ENCODE assay signal across 12 cellular contexts in the genomic region with DNA sequence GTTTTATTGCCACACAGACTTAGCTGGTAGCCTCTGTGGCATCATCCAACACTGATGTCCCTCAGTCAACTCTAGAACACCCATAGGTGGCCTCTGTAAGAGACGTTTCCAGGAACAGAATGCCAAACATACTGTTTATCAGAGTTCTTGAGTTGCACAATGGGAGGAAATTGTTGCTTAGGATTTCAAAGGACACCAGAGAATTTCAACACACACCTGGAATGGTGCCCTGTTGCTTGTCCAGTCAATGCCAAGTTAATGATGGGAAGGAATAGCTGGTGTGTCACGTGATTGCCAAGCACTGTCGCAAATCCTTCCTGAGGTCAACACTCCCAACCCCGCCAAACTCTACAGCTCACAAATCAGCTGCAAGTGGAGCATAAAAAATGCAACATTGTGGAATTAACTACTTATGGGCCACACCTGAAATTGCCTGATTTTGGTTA. TPM values are rescaled to one million over a fixed set of nuclear protein-coding genes. Genes with fewer than 3 reads are reported as not detected.
DNase-seq lines count a peak whose midpoint lies in the region; ATAC-seq, FAIRE-seq and TF ChIP-seq lines count a peak whose summit lies in the region.
"Had no signal": no experiment of that assay in that cellular context is flagged by ENCODE, and none has a peak within 500 bp of the region (broad histone marks: within the 10 kb centered on the region; RNA-seq: fewer than 3 reads in every experiment).

No MANE protein-coding gene starts in this region.

- no peak overlapping the region for H3K4me3 ChIP-seq in pancreas

- H3K9me3 ChIP-seq in pancreas: no peaks in the 10 kb centered on the region

- no peaks in the 10 kb centered on the region for H3K36me3 ChIP-seq in pancreas

- no peak for FAIRE-seq in pancreas (lab: Jason Lieb, UNC)
- FAIRE-seq: A204.1 had no signal

- no peaks in the 10 kb centered on the region for H3K36me3 Mint-ChIP-seq in activated naive CD4-positive, alpha-beta T cell treated with anti-CD3 and anti-CD28 coated beads, Interleukin-2, amount 50 U/mL, for 72 hours

- no peaks in the 10 kb centered on the region for H3K9me3 Mint-ChIP-seq in activated naive CD4-positive, alpha-beta T cell treated with anti-CD3 and anti-CD28 coated beads, Interleukin-2, amount 50 U/mL, for 72 hours
- H3K9me3 Mint-ChIP-seq: activated CD4-positive, alpha-beta memory T cell treated with anti-CD3 and anti-CD28 coated beads, Interleukin-2, amount 10 ng/mL, durations not matched to agents 7 days and 5 days had no signal

- peak overlapping the region in 2 of 4 donors; percentile 75 to 82 for H3K27ac ChIP-seq in pancreas

- DNase-seq in Right ventricle myocardium inferior (ENCODE audit: missing footprints) (peak; percentile 65), cardiac septum (ENCODE audit: low spot score) (no peak), fibroblast of the conjunctiva (ENCODE audit: low read depth) (peak; percentile 68), pancreas (peak in 5 of 6 donors; percentile 33 to 94 (median 76)), DMS79 (lab: John Stamatoyannopoulos, UW) (no peak)
- DNase-seq in activated naive CD4-positive, alpha-beta T cell treated with anti-CD3 and anti-CD28 coated beads, Interleukin-2, amount 50 U/mL, for 72 hours (ENCODE audit: low spot score in 2 of 2): no peak
- DNase-seq: activated CD4-positive, alpha-beta memory T cell treated with anti-CD3 and anti-CD28 coated beads, Interleukin-2, amount 10 ng/mL, durations not matched to agents 7 days and 5 days; NCI-H510A had no signal

- no peak for TF ChIP-seq CTCF in pancreas (IDR thresholded peaks at IDR 0.05)

- 9 to 11% methylated on average over 4 of the region's 4 CpGs for WGBS in pancreas, 2 donors

- ATAC-seq in Right ventricle myocardium inferior (peak; percentile 54), pancreas (peak; percentile 76 to 91 (median 86)), GM18520 (IDR thresholded peaks at IDR 0.05; ENCODE audit: unreplicated experiment) (no peak), GM19452 (IDR thresholded peaks at IDR 0.05; ENCODE audit: unreplicated experiment) (no peak)
- no peak for ATAC-seq in activated naive CD4-positive, alpha-beta T cell treated with anti-CD3 and anti-CD28 coated beads, Interleukin-2, amount 50 U/mL, for 72 hours

- H3K4me1 ChIP-seq in pancreas: peaks cover 0 to 46% (median 18%) of the 10 kb centered on the region in 3 donors

- H3K27ac Mint-ChIP-seq in activated naive CD4-positive, alpha-beta T cell treated with anti-CD3 and anti-CD28 coated beads, Interleukin-2, amount 50 U/mL, for 72 hours: no peak overlapping the region
- H3K27ac Mint-ChIP-seq: activated CD4-positive, alpha-beta memory T cell treated with anti-CD3 and anti-CD28 coated beads, Interleukin-2, amount 10 ng/mL, durations not matched to agents 7 days and 5 days had no signal

- H3K27me3 ChIP-seq in pancreas: no peaks in the 10 kb centered on the region

- intact Hi-C loops in Right ventricle myocardium inferior (cut with DNase I) (no loop called here), cardiac septum (cut with DNase I) (no loop called here), pancreas (cut with DNase I) (no loop called here)

RNA-seq across cellular contexts. Expression of a gene that starts 28.6 kb away (rescaled TPM):
- 21.3 TPM for total RNA-seq in Right ventricle myocardium inferior
- total RNA-seq in cardiac septum: 12.7 TPM
- total RNA-seq in pancreas: 10 to 100 TPM; 13.9 to 38.4 (median 20.2) TPM
- 10 to 100 TPM; 53.6 to 77.9 TPM for polyA plus RNA-seq in pancreas
- total RNA-seq in activated naive CD4-positive, alpha-beta T cell treated with anti-CD3 and anti-CD28 coated beads, Interleukin-2, amount 50 U/mL, for 72 hours: 10 to 100 TPM; 16.8 to 24.4 TPM

RNA-seq across cellular contexts. Expression of a gene that starts 37.8 kb away (rescaled TPM):
- not detected for total RNA-seq in Right ventricle myocardium inferior
- not detected for total RNA-seq in cardiac septum
- 100 to 1,000 TPM in 1 of 6 donors, 10 to 100 TPM in 3, 1 to 10 TPM in 2; 1.3 to 148 (median 13.3) TPM for total RNA-seq in pancreas
- 10 to 100 TPM in 1 of 2 donors, 1 to 10 TPM in 1; 7.9 to 33.6 TPM for polyA plus RNA-seq in pancreas
- not detected for total RNA-seq in activated naive CD4-positive, alpha-beta T cell treated with anti-CD3 and anti-CD28 coated beads, Interleukin-2, amount 50 U/mL, for 72 hours
- total RNA-seq: activated CD4-positive, alpha-beta memory T cell treated with anti-CD3 and anti-CD28 coated beads, Interleukin-2, amount 10 ng/mL, durations not matched to agents 7 days and 5 days; G401 had no signal

RNA-seq across cellular contexts. Expression of a gene that starts 50.0 kb away (rescaled TPM):
- total RNA-seq in Right ventricle myocardium inferior (0.57 TPM), cardiac septum (0.16 TPM), pancreas (under 1 TPM in 4 of 6 donors, not detected in 2; 0.29 to 0.67 (median 0.34) TPM)
- polyA plus RNA-seq in pancreas: under 1 TPM in 1 of 2 donors, not detected in 1; 0.19 TPM
- total RNA-seq in activated naive CD4-positive, alpha-beta T cell treated with anti-CD3 and anti-CD28 coated beads, Interleukin-2, amount 50 U/mL, for 72 hours: not detected
- total RNA-seq: activated CD4-positive, alpha-beta memory T cell treated with anti-CD3 and anti-CD28 coated beads, Interleukin-2, amount 10 ng/mL, durations not matched to agents 7 days and 5 days; G401 had no signal

Comparison
In these comparisons a context has a peak if more than half of its experiments do, and no peak if none do; other contexts are left out.
1. DNase-seq: peak in Right ventricle myocardium inferior (single experiment), fibroblast of the conjunctiva (single experiment) and pancreas (5 of 6); none in cardiac septum (single experiment), activated naive CD4-positive, alpha-beta T cell treated with anti-CD3 and anti-CD28 coated beads, Interleukin-2, amount 50 U/mL, for 72 hours (0 of 2) and DMS79 (single experiment).
2. ATAC-seq: peak in Right ventricle myocardium inferior (single experiment) and pancreas (4 of 4); none in GM18520 (single experiment), activated naive CD4-positive, alpha-beta T cell treated with anti-CD3 and anti-CD28 coated beads, Interleukin-2, amount 50 U/mL, for 72 hours (0 of 2) and GM19452 (single experiment).